In the genomic region with DNA sequence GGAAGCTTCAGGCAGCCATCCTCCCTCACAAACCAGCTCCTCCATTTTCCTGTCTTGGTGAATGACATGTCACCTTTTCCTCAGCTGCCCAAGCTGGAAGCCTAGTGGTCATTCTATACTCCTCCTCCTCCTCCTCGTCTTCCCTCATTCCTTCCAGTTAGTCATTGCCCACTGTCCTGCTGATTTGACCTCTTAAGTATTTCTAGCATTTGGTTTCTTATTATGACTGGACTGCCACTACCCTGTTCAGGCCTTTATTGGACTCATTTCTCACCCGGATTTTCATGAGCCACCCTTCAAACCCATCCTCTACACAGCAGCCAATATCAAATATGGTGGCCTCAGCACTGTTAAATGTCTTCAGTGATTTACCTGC, we compare ENCODE assay signal across 1 cellular context.
TF ChIP-seq lines count a peak whose summit lies in the region.

No MANE protein-coding gene starts in this region.

TF ChIP-seq in GM12878, 131 proteins besides CTCF, POLR2A, EP300 and RAD21 (continued from another document):
- 0 out of 2 replicates have a peak, but pooled peaks have one; percentile 61 for TF ChIP-seq YY1 (IDR thresholded peaks at IDR 0.05; ENCODE audit: low read depth, low read length)
- TF ChIP-seq HDGF (IDR thresholded peaks at IDR 0.05): peak; percentile 48; the same call in 1 of the 2 replicates
- TF ChIP-seq EED (IDR thresholded peaks at IDR 0.05; ENCODE audit: low read depth): peak; percentile 60; the same call in 1 of the 2 replicates
- no peak for TF ChIP-seq EZH2 (IDR thresholded peaks at IDR 0.05; ENCODE audit: borderline replicate concordance, control insufficient read depth, low read depth, low read length)
- TF ChIP-seq SREBF2 (IDR thresholded peaks at IDR 0.05; ENCODE audit: low read length): no peak
- TF ChIP-seq IKZF2 (IDR thresholded peaks at IDR 0.05): peak; percentile 12 to 31; a peak in 1 of 4 replicates
- TF ChIP-seq RUNX3 (IDR thresholded peaks at IDR 0.05; ENCODE audit: low read length): peak; percentile 33
- no peak for TF ChIP-seq GATAD2B (conservative IDR thresholded peaks at IDR 0.05; ENCODE audit: low read depth)
- peak; percentile 49; the same call in 1 of the 2 replicates for TF ChIP-seq NR2F1 (conservative IDR thresholded peaks at IDR 0.05)
- no peak; the same call in 1 of the 2 replicates for TF ChIP-seq MTA3 (IDR thresholded peaks at IDR 0.05; ENCODE audit: borderline replicate concordance, low read length)
- TF ChIP-seq SIN3A (IDR thresholded peaks at IDR 0.05; ENCODE audit: low read depth, low read length): no peak
- TF ChIP-seq BCL11A (IDR thresholded peaks at IDR 0.05; ENCODE audit: low read depth, low read length): peak; percentile 11; the same call in 1 of the 2 replicates
- peak; percentile 23; the same call in 1 of the 2 replicates for TF ChIP-seq IRF4 (IDR thresholded peaks at IDR 0.05; ENCODE audit: low read depth, low read length)
- TF ChIP-seq, protein P1, sequence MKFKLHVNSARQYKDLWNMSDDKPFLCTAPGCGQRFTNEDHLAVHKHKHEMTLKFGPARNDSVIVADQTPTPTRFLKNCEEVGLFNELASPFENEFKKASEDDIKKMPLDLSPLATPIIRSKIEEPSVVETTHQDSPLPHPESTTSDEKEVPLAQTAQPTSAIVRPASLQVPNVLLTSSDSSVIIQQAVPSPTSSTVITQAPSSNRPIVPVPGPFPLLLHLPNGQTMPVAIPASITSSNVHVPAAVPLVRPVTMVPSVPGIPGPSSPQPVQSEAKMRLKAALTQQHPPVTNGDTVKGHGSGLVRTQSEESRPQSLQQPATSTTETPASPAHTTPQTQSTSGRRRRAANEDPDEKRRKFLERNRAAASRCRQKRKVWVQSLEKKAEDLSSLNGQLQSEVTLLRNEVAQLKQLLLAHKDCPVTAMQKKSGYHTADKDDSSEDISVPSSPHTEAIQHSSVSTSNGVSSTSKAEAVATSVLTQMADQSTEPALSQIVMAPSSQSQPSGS (IDR thresholded peaks at IDR 0.05; ENCODE audit: low read length): 0 out of 2 replicates have a peak, but pooled peaks have one; percentile 27
- peak; percentile 38; the same call in 1 of the 2 replicates for TF ChIP-seq NFIC (IDR thresholded peaks at IDR 0.05; ENCODE audit: low read depth, low read length)
- TF ChIP-seq JUNB (IDR thresholded peaks at IDR 0.05): peak; percentile 68
- 0 out of 2 replicates have a peak, but pooled peaks have one; percentile 13 for TF ChIP-seq CREM (IDR thresholded peaks at IDR 0.05; ENCODE audit: low read depth)
- TF ChIP-seq IKZF1 (conservative IDR thresholded peaks at IDR 0.05): 0 out of 2 replicates have a peak, but pooled peaks have one; percentile 24
- TF ChIP-seq SREBF1 (IDR thresholded peaks at IDR 0.05; ENCODE audit: low read length): no peak
